In the genomic region with DNA sequence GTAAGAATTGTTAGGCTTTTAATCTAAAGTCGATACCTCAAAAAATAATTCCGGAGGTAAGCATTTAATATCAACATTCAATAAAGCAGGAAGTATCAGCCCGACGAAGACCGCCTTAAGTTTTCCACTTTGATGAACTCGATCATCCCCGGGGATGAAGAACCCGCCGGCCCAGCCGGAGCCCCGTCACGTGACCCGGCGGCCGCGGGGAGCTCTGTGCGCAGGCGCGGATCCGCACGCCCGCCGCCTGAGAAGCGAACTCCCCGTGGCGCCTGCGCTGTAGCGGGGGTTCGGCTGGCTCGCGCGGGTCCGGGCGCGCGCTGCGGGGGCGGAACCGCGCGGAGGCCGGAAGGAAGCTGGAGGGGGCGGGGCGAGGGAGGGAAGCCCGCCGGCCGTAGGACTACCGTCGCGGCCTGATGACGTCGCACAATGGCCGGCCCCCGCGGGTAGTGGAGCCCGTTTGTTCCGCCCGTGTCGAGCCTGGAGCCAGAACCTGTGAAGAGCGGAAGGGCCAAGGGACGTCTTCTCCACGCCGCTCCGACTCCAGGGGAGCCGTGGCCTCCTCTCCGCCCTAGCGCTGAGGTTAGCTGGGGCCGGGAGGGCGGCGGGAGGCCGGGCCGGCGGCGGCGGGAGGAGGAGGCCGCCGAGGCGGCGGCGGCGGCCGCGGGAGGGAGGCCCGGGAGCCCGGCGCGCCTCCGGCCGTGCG, we compare ENCODE assay signal across 8 cellular contexts. TPM values are rescaled to one million over a fixed set of nuclear protein-coding genes. Genes with fewer than 3 reads are reported as not detected.
A peak's percentile ranks its signal among the peaks of the same experiment; 100 is the strongest.
DNase-seq lines count a peak whose midpoint lies in the region; ATAC-seq and TF ChIP-seq lines count a peak whose summit lies in the region.

A gene (plus strand): TSS at position 419 of the 706 bp plus-strand sequence. CDS start 6,721 bp downstream, outside the sequence.

- WGBS in spleen, 5 donors = 0 to 1% (median 0%) methylated on average over 41 to 90 of the region's 90 CpGs

- TF ChIP-seq CTCF in AG04449 (IDR thresholded peaks at IDR 0.05; ENCODE audit: insufficient read depth, low read length, missing control alignments) (no peak), spleen (IDR thresholded peaks at IDR 0.05 in 8 of 11, conservative IDR thresholded peaks at IDR 0.05 in 3 of 11) (peak in 1 of 11 experiments; percentile 41)

- ATAC-seq in GM19023 (IDR thresholded peaks at IDR 0.05; ENCODE audit: unreplicated experiment) (peak; percentile 78), HG03196 (IDR thresholded peaks at IDR 0.05; ENCODE audit: unreplicated experiment) (peak; percentile 65)

- POLR2A ChIA-PET in AG04449 (lab: Yijun Ruan, JAX) = interaction anchor here (0.6 to 0.7 kb wide), 2 partner anchors 65 to 202 kb away, joined by 4 read pairs; no protein-coding TSS in a partner anchor

- no peaks in the 10 kb centered on the region for H3K27me3 ChIP-seq in spleen (replicated peaks in 1 of 7)

- peak in 2 of 3 donors; percentile 24 to 86 for TF ChIP-seq POLR2A in spleen (IDR thresholded peaks at IDR 0.05)

- H3K4me1 ChIP-seq in spleen = peaks cover 23 to 52% (median 38%) of the 10 kb centered on the region in 6 donors

- intact Hi-C loops in spleen (cut with DNase I; ENCODE audit: low total_unique reads) = loop anchor here (10.0 kb wide), 1 partner anchor 135 kb away; a partner anchor contains a TSS

- DNase-seq in AG04449 (ENCODE audit: low read depth, low spot score) = peak; percentile 40
- DNase-seq in NCI-H345 treated with DMSO at 0.1 percent for 48 hours (lab: John Stamatoyannopoulos, UW; ENCODE audit: unreplicated experiment) = peak; percentile 76
- DNase-seq in activated CD4-positive, CD25-positive, alpha-beta regulatory T cell (lab: John Stamatoyannopoulos, UW) = peak; percentile 95 to 99 (median 96)
- peak in 60 of 61 donors; percentile 38 to 96 (median 89) for DNase-seq in caudate nucleus (lab: John Stamatoyannopoulos, UW)
- peak; percentile 95 for DNase-seq in inferior parietal cortex (ENCODE audit: extremely low spot score)
- peak; percentile 99 for DNase-seq in spleen

- CTCF ChIA-PET in AG04449 (lab: Yijun Ruan, JAX) = interaction anchor here (1.3 to 2.1 kb wide), 4 partner anchors 9 to 167 kb away, joined by 3 to 20 read pairs (median 7); no protein-coding TSS in a partner anchor

- H3K27ac ChIP-seq in caudate nucleus (ENCODE audit: low read depth, low read length) (peak within 1 kb of the TSS; percentile 81), spleen (peak within 1 kb of the TSS; percentile 77 to 95 (median 87))

- H3K36me3 ChIP-seq in spleen = peaks cover 0 to 35% (median 22%) of the 10 kb centered on the region in 6 donors

- peak within 1 kb of the TSS; percentile 89 for H3K4me3 ChIP-seq in AG04449 (ENCODE audit: low read depth, low read length)
- H3K4me3 ChIP-seq in spleen = peak within 1 kb of the TSS; percentile 90 to 98 (median 93)

- no peaks in the 10 kb centered on the region for H3K9me3 ChIP-seq in spleen

RNA-seq across cellular contexts. Expression of the gene that starts here (rescaled TPM):
- total RNA-seq in spleen = 10 to 100 TPM; 24.1 to 65.2 (median 53.6) TPM
- 10 to 100 TPM; 18.0 to 29.3 (median 18.3) TPM for polyA plus RNA-seq in spleen

Comparison
In these comparisons a context has a peak if more than half of its experiments do, and no peak if none do; other contexts are left out.
1. Peak in every context shown above with its lines: DNase-seq, ATAC-seq, H3K4me3 ChIP-seq and H3K27ac ChIP-seq.
2. DNase-seq: peak in every context shown above with its lines; median percentile 99 in spleen; 96 in activated CD4-positive, CD25-positive, alpha-beta regulatory T cell; 95 in inferior parietal cortex; 89 in caudate nucleus; 76 in NCI-H345 treated with DMSO at 0.1 percent for 48 hours; 40 in AG04449.